In genomic region chr5:143044265-143044664, GRCh38 we compare ENCODE assay signal across 24 cellular contexts.
DNase-seq lines count a peak whose midpoint lies in the region; ATAC-seq, FAIRE-seq and TF ChIP-seq lines count a peak whose summit lies in the region.
"Had no signal": no experiment of that assay in that cellular context is flagged by ENCODE, and none has a peak within 500 bp of the region (broad histone marks: within the 10 kb centered on the region; RNA-seq: fewer than 3 reads in every experiment).

No MANE protein-coding gene starts in this region.

- peaks cover 5% of the 10 kb centered on the region for H3K9me3 Mint-ChIP-seq in WTC11

- H3K27me3 ChIP-seq in breast epithelium (no peaks in the 10 kb centered on the region), psoas muscle (ENCODE audit: insufficient read depth in 3 of 3, low read length in 2 of 3) (no peaks in the 10 kb centered on the region), upper lobe of left lung (no peaks in the 10 kb centered on the region)

- no peaks in the 10 kb centered on the region for H3K4me1 ChIP-seq in breast epithelium
- peaks cover 17% of the 10 kb centered on the region for H3K4me1 ChIP-seq in psoas muscle
- H3K4me1 ChIP-seq in upper lobe of left lung = no peaks in the 10 kb centered on the region

- POLR2A ChIA-PET in WTC11 (lab: Charles Lee) = no interaction called here

- ATAC-seq in psoas muscle (no peak), upper lobe of left lung (ENCODE audit: low FRiP score in 2 of 2) (peak; percentile 15 to 24), GM19328 (IDR thresholded peaks at IDR 0.05; ENCODE audit: unreplicated experiment) (no peak), WTC11 (no peak)
- ATAC-seq: A549 had no signal

- H3K36me3 ChIP-seq in breast epithelium (no peaks in the 10 kb centered on the region), psoas muscle (ENCODE audit: insufficient read depth in 1 of 2, low read depth in 1 of 2) (no peaks in the 10 kb centered on the region), upper lobe of left lung (peaks cover 0 to 18% (median 8%) of the 10 kb centered on the region in 4 donors)

- peaks cover 20% of the 10 kb centered on the region for H3K4me1 Mint-ChIP-seq in WTC11
- H3K4me1 Mint-ChIP-seq: B cell had no signal

- no peak for TF ChIP-seq EP300 in upper lobe of left lung (IDR thresholded peaks at IDR 0.05)

- H3K27ac Mint-ChIP-seq in WTC11 = no peak overlapping the region
- H3K27ac Mint-ChIP-seq: B cell had no signal

- no peak for DNase-seq in GM19239 (ENCODE audit: insufficient read length, low spot score)
- no peak for DNase-seq in breast epithelium (ENCODE audit: low spot score in 2 of 2)
- no peak for DNase-seq in psoas muscle
- no peak for DNase-seq in upper lobe of left lung
- DNase-seq in WTC11 (ENCODE audit: low spot score) = no peak
- DNase-seq in RKO (ENCODE audit: low spot score) = no peak
- DNase-seq: DMS79, IMR-90, MV-4-11, NCI-H1105 treated with DMSO at 0.1 percent for 48 hours, NCI-H2029 treated with DMSO at 0.1 percent for 48 hours, NCI-H2171, NCI-H345, NCI-H774, PC-9, SHP77 treated with DMSO at 0.1 percent for 48 hours, SK-N-SH had no signal

- intact Hi-C loops in breast epithelium (cut with DNase I; ENCODE audit: low total_unique reads) = no loop called here
- intact Hi-C loops in psoas muscle (cut with DNase I) = no loop called here

- TF ChIP-seq CTCF in breast epithelium (IDR thresholded peaks at IDR 0.05) (no peak), psoas muscle (IDR thresholded peaks at IDR 0.05) (no peak), upper lobe of left lung (IDR thresholded peaks at IDR 0.05) (no peak), WTC11 (IDR thresholded peaks at IDR 0.05) (no peak)

- peak; percentile 26 for FAIRE-seq in GM19239 (lab: Jason Lieb, UNC)
- FAIRE-seq: A549, D721Med, H54 had no signal

- TF ChIP-seq POLR2A in breast epithelium (IDR thresholded peaks at IDR 0.05) (no peak), upper lobe of left lung (IDR thresholded peaks at IDR 0.05) (peak in 1 of 4 donors; percentile 37)

- H3K27ac ChIP-seq in breast epithelium (peak overlapping the region; percentile 25 to 64), psoas muscle (peak overlapping the region; percentile 95), upper lobe of left lung (no peak overlapping the region)
- H3K27ac ChIP-seq: A549, KMS-11, PC-9, RWPE1 had no signal

- H3K4me3 Mint-ChIP-seq in WTC11 = no peak overlapping the region
- H3K4me3 Mint-ChIP-seq: B cell had no signal

- WGBS in psoas muscle, 3 donors = 78 to 90% (median 85%) methylated on average over 4 of the region's 4 CpGs
- WGBS in upper lobe of left lung, 2 donors = 87 to 92% methylated on average over 4 of the region's 4 CpGs

- H3K9me3 ChIP-seq in breast epithelium (no peaks in the 10 kb centered on the region), psoas muscle (no peaks in the 10 kb centered on the region), upper lobe of left lung (no peaks in the 10 kb centered on the region)
- H3K9me3 ChIP-seq: A549, SK-N-SH had no signal

- H3K36me3 Mint-ChIP-seq in WTC11 = peaks cover 22% of the 10 kb centered on the region

- no peaks in the 10 kb centered on the region for H3K27me3 Mint-ChIP-seq in WTC11 (ENCODE audit: low read depth)
- H3K27me3 Mint-ChIP-seq: B cell had no signal

- CTCF ChIA-PET in WTC11 (lab: Charles Lee) = no interaction called here

- H3K4me3 ChIP-seq in breast epithelium (no peak overlapping the region), psoas muscle (no peak overlapping the region), upper lobe of left lung (no peak overlapping the region)
- H3K4me3 ChIP-seq: A549, PC-9 had no signal

TF ChIP-seq in WTC11, 78 proteins besides CTCF, POLR2A, EP300 and RAD21:
- TF ChIP-seq NR1H2 (CRISPR knock-in tag; IDR thresholded peaks at IDR 0.05) (no peak), JUN (CRISPR knock-in tag; IDR thresholded peaks at IDR 0.05) (no peak)

Comparison
In these comparisons a context has a peak if more than half of its experiments do, and no peak if none do; other contexts are left out.
1. H3K27ac ChIP-seq: peak in breast epithelium (2 of 2) and psoas muscle (single experiment); none in upper lobe of left lung (0 of 4).
2. ATAC-seq: peak in upper lobe of left lung (2 of 2); none in psoas muscle (0 of 4), GM19328 (single experiment) and WTC11 (single experiment).